ENCODE assay signal across 21 cellular contexts in genomic region chr11:15929371-15929801, GRCh38.
"Had no signal": no experiment of that assay in that cellular context is flagged by ENCODE, and none has a peak within 500 bp of the region (broad histone marks: within the 10 kb centered on the region; RNA-seq: fewer than 3 reads in every experiment).

No MANE protein-coding gene starts in this region.

- H3K4me3 ChIP-seq: K562 had no signal

- ATAC-seq: activated T-cell treated with anti-CD3 and anti-CD28 coated beads, Interleukin-2, amount 50 U/mL, for 72 hours; K562; PC-3; T-helper 17 cell; WTC11 had no signal

- H3K36me3 ChIP-seq: brain microvascular endothelial cell had no signal

- H3K27me3 ChIP-seq: brain microvascular endothelial cell had no signal

- DNase-seq: activated CD4-positive, alpha-beta memory T cell treated with anti-CD3 and anti-CD28 coated beads for 36 hours; activated CD4-positive, alpha-beta T cell treated with anti-CD3 and anti-CD28 coated beads for 1 hour; activated CD4-positive, alpha-beta T cell treated with anti-CD3 and anti-CD28 coated beads, Interleukin-2, amount 10 ng/mL, durations not matched to agents 7 days and 5 days; activated gamma-delta T cell treated with Interleukin-2 at 50 U/mL for 16 hours; activated naive CD4-positive, alpha-beta T cell treated with anti-CD3 and anti-CD28 coated beads, Interleukin-2, amount 10 ng/mL, durations not matched to agents 7 days and 5 days; activated naive CD8-positive, alpha-beta T cell treated with anti-CD3 and anti-CD28 coated beads for 36 hours; activated T-cell treated with anti-CD3 and anti-CD28 coated beads for 4 hours; activated T-cell treated with anti-CD3 and anti-CD28 coated beads, Interleukin-2, amount 50 U/mL, for 72 hours; brain microvascular endothelial cell; Karpas-422; NCI-H1105 treated with DMSO at 0.1 percent for 48 hours; NCI-H1436 treated with DMSO at 0.1 percent for 48 hours; NCI-H187; NCI-H2081; NCI-H524; PC-3; SIG-M5; T-helper 17 cell; T-helper 9 cell had no signal

- H3K27ac ChIP-seq: brain microvascular endothelial cell had no signal
